In the genomic region with DNA sequence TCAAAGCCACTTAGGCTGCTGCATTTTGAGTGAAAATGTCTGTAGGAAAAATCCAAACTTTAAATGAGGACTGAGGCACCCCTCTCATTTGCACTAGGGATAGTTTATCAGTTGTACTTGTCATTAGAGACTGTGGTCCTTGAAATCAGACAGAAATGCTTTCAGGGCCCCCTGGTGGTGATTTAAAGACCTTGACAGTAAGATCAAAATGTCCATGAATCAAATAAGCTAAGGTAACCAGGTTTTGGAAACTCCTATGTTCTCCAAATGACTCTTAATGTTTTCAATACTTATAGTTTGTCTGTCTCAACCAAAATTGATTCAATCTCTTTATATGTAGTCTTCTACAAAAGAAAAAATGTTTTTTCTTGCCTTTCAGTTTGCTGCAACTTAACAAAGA, we compare ENCODE assay signal across 1 cellular context.
TF ChIP-seq lines count a peak whose summit lies in the region.

No MANE protein-coding gene starts in this region.

TF ChIP-seq in WTC11, 78 proteins besides CTCF, POLR2A, EP300 and RAD21 (continued from another document):
- TF ChIP-seq, protein P1, sequence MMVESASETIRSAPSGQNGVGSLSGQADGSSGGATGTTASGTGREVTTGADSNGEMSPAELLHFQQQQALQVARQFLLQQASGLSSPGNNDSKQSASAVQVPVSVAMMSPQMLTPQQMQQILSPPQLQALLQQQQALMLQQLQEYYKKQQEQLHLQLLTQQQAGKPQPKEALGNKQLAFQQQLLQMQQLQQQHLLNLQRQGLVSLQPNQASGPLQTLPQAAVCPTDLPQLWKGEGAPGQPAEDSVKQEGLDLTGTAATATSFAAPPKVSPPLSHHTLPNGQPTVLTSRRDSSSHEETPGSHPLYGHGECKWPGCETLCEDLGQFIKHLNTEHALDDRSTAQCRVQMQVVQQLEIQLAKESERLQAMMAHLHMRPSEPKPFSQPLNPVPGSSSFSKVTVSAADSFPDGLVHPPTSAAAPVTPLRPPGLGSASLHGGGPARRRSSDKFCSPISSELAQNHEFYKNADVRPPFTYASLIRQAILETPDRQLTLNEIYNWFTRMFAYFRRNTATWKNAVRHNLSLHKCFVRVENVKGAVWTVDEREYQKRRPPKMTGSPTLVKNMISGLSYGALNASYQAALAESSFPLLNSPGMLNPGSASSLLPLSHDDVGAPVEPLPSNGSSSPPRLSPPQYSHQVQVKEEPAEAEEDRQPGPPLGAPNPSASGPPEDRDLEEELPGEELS (CRISPR knock-in tag; IDR thresholded peaks at IDR 0.05), result no peak
- TF ChIP-seq, protein P2, sequence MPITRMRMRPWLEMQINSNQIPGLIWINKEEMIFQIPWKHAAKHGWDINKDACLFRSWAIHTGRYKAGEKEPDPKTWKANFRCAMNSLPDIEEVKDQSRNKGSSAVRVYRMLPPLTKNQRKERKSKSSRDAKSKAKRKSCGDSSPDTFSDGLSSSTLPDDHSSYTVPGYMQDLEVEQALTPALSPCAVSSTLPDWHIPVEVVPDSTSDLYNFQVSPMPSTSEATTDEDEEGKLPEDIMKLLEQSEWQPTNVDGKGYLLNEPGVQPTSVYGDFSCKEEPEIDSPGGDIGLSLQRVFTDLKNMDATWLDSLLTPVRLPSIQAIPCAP (CRISPR knock-in tag; IDR thresholded peaks at IDR 0.05), result no peak
- no peak for TF ChIP-seq CREB1 (CRISPR knock-in tag; IDR thresholded peaks at IDR 0.05)
- TF ChIP-seq ATF6 (CRISPR knock-in tag; IDR thresholded peaks at IDR 0.05), result no peak
